8 cellular contexts compared by ENCODE assay signal in genomic region chr22:49849161-49850020, GRCh38. TPM values are rescaled to one million over a fixed set of nuclear protein-coding genes. Genes with fewer than 3 reads are reported as not detected.
DNase-seq lines count a peak whose midpoint lies in the region; ATAC-seq lines count a peak whose summit lies in the region.

No MANE protein-coding gene starts in this region.

- H3K27me3 ChIP-seq in adipocyte (replicated peaks; ENCODE audit: control insufficient read depth, insufficient read depth, low read length) = peaks cover 25% of the 10 kb centered on the region
- H3K27me3 ChIP-seq in thymus (ENCODE audit: control insufficient read depth, insufficient read depth) = peaks cover 44% of the 10 kb centered on the region

- no peak for ATAC-seq in activated naive CD4-positive, alpha-beta T cell treated with anti-CD3 and anti-CD28 coated beads, Interleukin-2, amount 50 U/mL, for 72 hours
- ATAC-seq in memory B cell (ENCODE audit: low read depth) = no peak

- peaks cover 17% of the 10 kb centered on the region for H3K4me1 Mint-ChIP-seq in activated naive CD4-positive, alpha-beta T cell treated with anti-CD3 and anti-CD28 coated beads for 36 hours (ENCODE audit: low read depth)
- peaks cover 8% of the 10 kb centered on the region for H3K4me1 Mint-ChIP-seq in memory B cell

- H3K4me3 Mint-ChIP-seq in activated naive CD4-positive, alpha-beta T cell treated with anti-CD3 and anti-CD28 coated beads for 36 hours = peak overlapping the region; percentile 32
- peak overlapping the region; percentile 55 for H3K4me3 Mint-ChIP-seq in memory B cell

- intact Hi-C loops in activated naive CD4-positive, alpha-beta T cell treated with anti-CD3 and anti-CD28 coated beads for 36 hours (cut with micrococcal nuclease) = loop anchor here (5.0 kb wide), 1 partner anchor 62 kb away; no protein-coding TSS in a partner anchor

- H3K36me3 ChIP-seq in adipocyte (ENCODE audit: control insufficient read depth, insufficient read depth, low read length, severe bottlenecking) = no peaks in the 10 kb centered on the region
- H3K36me3 ChIP-seq in thymus (ENCODE audit: control insufficient read depth, insufficient read depth) = peaks cover 3% of the 10 kb centered on the region

- H3K4me3 ChIP-seq in adipocyte (ENCODE audit: low read length) (peak overlapping the region; percentile 27), thymus (ENCODE audit: low read length) (peak overlapping the region; percentile 48)

- H3K4me1 ChIP-seq in adipocyte (ENCODE audit: control insufficient read depth, insufficient read depth, low read length) = peaks cover 7% of the 10 kb centered on the region
- peaks cover 7% of the 10 kb centered on the region for H3K4me1 ChIP-seq in thymus (ENCODE audit: control insufficient read depth, insufficient read depth, low read length)

- no peaks in the 10 kb centered on the region for H3K9me3 ChIP-seq in adipocyte (ENCODE audit: control insufficient read depth, low read length)
- H3K9me3 ChIP-seq in thymus (ENCODE audit: control insufficient read depth) = no peaks in the 10 kb centered on the region

- no peak overlapping the region for H3K27ac Mint-ChIP-seq in activated naive CD4-positive, alpha-beta T cell treated with anti-CD3 and anti-CD28 coated beads for 36 hours
- no peak overlapping the region for H3K27ac Mint-ChIP-seq in activated naive CD4-positive, alpha-beta T cell treated with anti-CD3 and anti-CD28 coated beads, Interleukin-2, amount 50 U/mL, for 72 hours
- no peak overlapping the region for H3K27ac Mint-ChIP-seq in memory B cell

- 5% methylated on average over 89 of the region's 89 CpGs for WGBS in thymus

- CTCF ChIA-PET in activated naive CD4-positive, alpha-beta T cell treated with anti-CD3 and anti-CD28 coated beads for 36 hours (lab: Charles Lee) = no interaction called here

- H3K36me3 Mint-ChIP-seq in activated naive CD4-positive, alpha-beta T cell treated with anti-CD3 and anti-CD28 coated beads for 36 hours (ENCODE audit: low read depth) = no peaks in the 10 kb centered on the region
- peaks cover 1 to 2% of the 10 kb centered on the region in 2 donors for H3K36me3 Mint-ChIP-seq in activated naive CD4-positive, alpha-beta T cell treated with anti-CD3 and anti-CD28 coated beads, Interleukin-2, amount 50 U/mL, for 72 hours
- H3K36me3 Mint-ChIP-seq in memory B cell = peaks cover 2% of the 10 kb centered on the region

- H3K9me3 Mint-ChIP-seq in activated naive CD4-positive, alpha-beta T cell treated with anti-CD3 and anti-CD28 coated beads for 36 hours = no peaks in the 10 kb centered on the region
- no peaks in the 10 kb centered on the region for H3K9me3 Mint-ChIP-seq in activated naive CD4-positive, alpha-beta T cell treated with anti-CD3 and anti-CD28 coated beads, Interleukin-2, amount 50 U/mL, for 72 hours
- no peaks in the 10 kb centered on the region for H3K9me3 Mint-ChIP-seq in memory B cell

- no peak overlapping the region for H3K27ac ChIP-seq in thymus (ENCODE audit: low read depth)

- peak; percentile 35 for DNase-seq in activated naive CD4-positive, alpha-beta T cell treated with anti-CD3 and anti-CD28 coated beads for 36 hours
- no peak for DNase-seq in activated naive CD4-positive, alpha-beta T cell treated with anti-CD3 and anti-CD28 coated beads, Interleukin-2, amount 50 U/mL, for 72 hours (ENCODE audit: low spot score in 2 of 2)
- no peak for DNase-seq in adipocyte (ENCODE audit: low read depth)
- DNase-seq in memory B cell (ENCODE audit: low spot score in 2 of 2) = no peak
- no peak for DNase-seq in DMS114 treated with DMSO at 0.1 percent for 48 hours (lab: John Stamatoyannopoulos, UW; ENCODE audit: unreplicated experiment)
- no peak for DNase-seq in SHP77 (lab: John Stamatoyannopoulos, UW)
- no peak for DNase-seq in NCI-H187 (lab: John Stamatoyannopoulos, UW)

- H3K27me3 Mint-ChIP-seq in activated naive CD4-positive, alpha-beta T cell treated with anti-CD3 and anti-CD28 coated beads for 36 hours (ENCODE audit: low read depth) = peaks cover 8% of the 10 kb centered on the region
- H3K27me3 Mint-ChIP-seq in memory B cell = peaks cover 17% of the 10 kb centered on the region

- H3K9ac ChIP-seq in adipocyte (ENCODE audit: low read length) = no peak overlapping the region

RNA-seq across cellular contexts. Expression of gene ZBED4, which starts 4.3 kb away (rescaled TPM):
- 10 to 100 TPM; 13.0 to 13.1 TPM for total RNA-seq in activated naive CD4-positive, alpha-beta T cell treated with anti-CD3 and anti-CD28 coated beads for 36 hours
- 10 to 100 TPM; 18.4 to 20.7 TPM for total RNA-seq in activated naive CD4-positive, alpha-beta T cell treated with anti-CD3 and anti-CD28 coated beads, Interleukin-2, amount 50 U/mL, for 72 hours
- polyA plus RNA-seq in thymus = 6.4 TPM

RNA-seq across cellular contexts. Expression of gene BRD1, which starts 21.7 kb away (rescaled TPM):
- 10 to 100 TPM; 26.0 to 27.0 TPM for total RNA-seq in activated naive CD4-positive, alpha-beta T cell treated with anti-CD3 and anti-CD28 coated beads for 36 hours
- total RNA-seq in activated naive CD4-positive, alpha-beta T cell treated with anti-CD3 and anti-CD28 coated beads, Interleukin-2, amount 50 U/mL, for 72 hours = 10 to 100 TPM; 27.7 to 39.0 TPM
- 43.6 TPM for polyA plus RNA-seq in thymus
